Comparison of ENCODE assay signal across 9 cellular contexts in the genomic region with DNA sequence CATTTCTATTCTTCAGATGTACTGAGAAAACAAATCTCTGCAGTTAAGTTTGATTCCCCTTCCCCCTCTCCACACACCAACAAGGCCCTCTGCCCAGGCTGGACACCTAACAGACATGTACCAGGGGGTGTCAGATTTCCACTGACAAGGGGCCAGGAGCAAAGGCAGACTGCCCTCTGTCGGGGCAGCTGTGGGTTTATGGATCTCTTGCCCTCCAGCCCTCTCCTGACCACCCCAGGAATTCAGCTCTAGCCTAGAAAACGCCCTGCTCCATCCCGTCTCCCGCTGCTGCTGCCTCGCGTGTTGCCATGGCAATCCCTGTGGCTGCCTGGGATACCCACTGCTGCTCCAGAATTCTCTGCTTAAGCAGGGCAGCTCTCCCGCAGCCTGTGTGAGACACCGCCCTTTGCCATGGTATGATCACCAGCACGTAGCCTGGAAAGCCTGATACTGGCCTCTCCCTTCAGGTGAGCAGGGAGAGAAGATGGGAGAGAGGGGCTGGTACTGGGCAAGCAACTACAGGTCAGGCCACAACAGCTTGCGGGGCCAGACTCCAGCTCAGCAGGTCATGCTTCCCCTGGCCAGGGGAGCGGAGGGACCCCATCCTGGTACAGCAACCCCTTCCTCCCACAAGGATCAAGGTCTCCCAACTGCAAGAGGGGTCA. TPM values are rescaled to one million over a fixed set of nuclear protein-coding genes. Genes with fewer than 3 reads are reported as not detected.
DNase-seq lines count a peak whose midpoint lies in the region; ATAC-seq lines count a peak whose summit lies in the region.
"Had no signal": no experiment of that assay in that cellular context is flagged by ENCODE, and none has a peak within 500 bp of the region (broad histone marks: within the 10 kb centered on the region; RNA-seq: fewer than 3 reads in every experiment).

No MANE protein-coding gene starts in this region.

- peak overlapping the region; percentile 89 for H3K27ac ChIP-seq in temporal lobe (ENCODE audit: low read depth, low read length)
- H3K27ac ChIP-seq: sigmoid colon had no signal

- in situ Hi-C loops in KBM-7 (cut with MboI; ENCODE audit: low pct_unique_long_range_greater_than_20kb, low sequenced_read_pairs) = no loop called here

- ATAC-seq in GM19455 (IDR thresholded peaks at IDR 0.05; ENCODE audit: unreplicated experiment) = no peak
- no peak for ATAC-seq in HG02852 (IDR thresholded peaks at IDR 0.05; ENCODE audit: unreplicated experiment)

- DNase-seq in NCI-H82 (lab: John Stamatoyannopoulos, UW) = peak; percentile 7
- DNase-seq in NCI-H82 treated with DMSO at 0.1 percent for 48 hours (lab: John Stamatoyannopoulos, UW; ENCODE audit: unreplicated experiment) = no peak
- DNase-seq in cerebellar cortex (ENCODE audit: low spot score) = peak; percentile 86
- DNase-seq in iris pigment epithelial cell (ENCODE audit: low read depth) = peak; percentile 4
- DNase-seq in KBM-7 = no peak
- DNase-seq: sigmoid colon had no signal

RNA-seq across cellular contexts. Expression of a gene that starts 41.6 kb away (rescaled TPM):
- total RNA-seq in temporal lobe = 9.1 TPM

RNA-seq across cellular contexts. Expression of a gene that starts 56.6 kb away (rescaled TPM):
- 31.7 TPM for total RNA-seq in temporal lobe

Comparison
In these comparisons a context has a peak if more than half of its experiments do, and no peak if none do; other contexts are left out.
1. DNase-seq: peak in NCI-H82 (single experiment), cerebellar cortex (single experiment) and iris pigment epithelial cell (single experiment); none in NCI-H82 treated with DMSO at 0.1 percent for 48 hours (single experiment) and KBM-7 (single experiment).